12 cellular contexts compared by ENCODE assay signal in the genomic region with DNA sequence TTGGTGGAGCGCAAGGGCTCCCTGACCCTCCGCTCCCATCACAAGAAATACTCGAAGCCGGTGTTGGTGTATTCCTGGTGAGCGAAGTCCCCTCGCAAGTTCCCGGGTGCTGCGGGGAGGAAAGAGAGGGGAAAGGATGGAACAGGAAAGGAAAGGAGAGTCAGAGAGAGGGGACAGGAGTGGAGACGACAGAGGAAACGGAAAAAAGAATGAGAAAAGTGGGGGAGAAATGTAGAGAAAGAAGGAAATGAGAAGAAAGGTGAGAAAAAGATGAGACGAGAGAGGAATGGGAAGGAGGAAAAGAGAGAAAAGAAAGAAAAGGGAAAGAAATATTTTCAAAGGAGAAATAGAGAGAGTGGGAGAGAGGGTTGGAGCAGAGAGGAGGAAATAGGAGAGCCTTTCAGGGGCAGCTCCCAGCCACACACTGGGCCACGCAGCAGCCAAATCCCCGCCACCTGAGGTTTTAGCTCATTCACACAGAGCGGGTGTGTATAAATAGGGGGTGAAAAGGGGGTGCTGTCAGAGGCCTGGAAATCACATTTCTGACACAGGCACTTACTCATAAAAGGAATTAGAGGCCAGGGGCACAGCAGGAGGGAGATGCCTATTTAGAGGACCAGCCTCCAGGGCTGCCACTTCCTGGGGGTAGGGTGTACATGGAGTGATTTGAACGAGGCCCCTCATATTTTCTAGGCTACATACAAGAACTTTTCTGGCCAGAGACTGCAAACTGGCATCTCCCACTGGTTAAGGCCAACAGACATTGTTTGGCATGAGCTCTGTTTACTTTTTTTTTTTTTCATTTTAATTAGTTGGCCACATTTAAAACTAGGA. TPM values are rescaled to one million over a fixed set of nuclear protein-coding genes. Genes with fewer than 3 reads are reported as not detected.
DNase-seq lines count a peak whose midpoint lies in the region; ATAC-seq and TF ChIP-seq lines count a peak whose summit lies in the region.
"Had no signal": no experiment of that assay in that cellular context is flagged by ENCODE, and none has a peak within 500 bp of the region (broad histone marks: within the 10 kb centered on the region; RNA-seq: fewer than 3 reads in every experiment).

No MANE protein-coding gene starts in this region.

- peaks cover 22% of the 10 kb centered on the region for H3K4me1 ChIP-seq in iPS-15b (ENCODE audit: control insufficient read depth, insufficient read depth, low read length)
- peaks cover 8% of the 10 kb centered on the region for H3K4me1 ChIP-seq in smooth muscle cell (ENCODE audit: low read depth)

- H3K4me3 Mint-ChIP-seq in activated CD8-positive, alpha-beta memory T cell treated with anti-CD3 and anti-CD28 coated beads, Interleukin-2, amount 10 ng/mL, durations not matched to agents 7 days and 5 days, result peak overlapping the region; percentile 60
- H3K4me3 Mint-ChIP-seq in activated naive CD8-positive, alpha-beta T cell treated with anti-CD3 and anti-CD28 coated beads for 36 hours, result peak overlapping the region; percentile 83

- H3K27me3 ChIP-seq in iPS-15b (ENCODE audit: control insufficient read depth, insufficient read depth, low read length) (no peaks in the 10 kb centered on the region), smooth muscle cell (ENCODE audit: low read depth) (peaks cover 30% of the 10 kb centered on the region)
- H3K27me3 ChIP-seq: foreskin keratinocyte had no signal

- no peak overlapping the region for H3K27ac Mint-ChIP-seq in activated CD8-positive, alpha-beta memory T cell treated with anti-CD3 and anti-CD28 coated beads, Interleukin-2, amount 10 ng/mL, durations not matched to agents 7 days and 5 days
- H3K27ac Mint-ChIP-seq in activated naive CD8-positive, alpha-beta T cell treated with anti-CD3 and anti-CD28 coated beads for 36 hours, result peak overlapping the region; percentile 47

- H4K20me1 ChIP-seq in smooth muscle cell (ENCODE audit: low read depth), result no peaks in the 10 kb centered on the region

- CTCF ChIA-PET in activated CD8-positive, alpha-beta memory T cell treated with anti-CD3 and anti-CD28 coated beads, Interleukin-2, amount 10 ng/mL, durations not matched to agents 7 days and 5 days (lab: Charles Lee), result no interaction called here

- no peak overlapping the region for H3K27ac ChIP-seq in smooth muscle cell (ENCODE audit: low read depth)
- H3K27ac ChIP-seq: foreskin keratinocyte had no signal

- peak overlapping the region; percentile 79 for H3K4me2 ChIP-seq in smooth muscle cell

- no peaks in the 10 kb centered on the region for H3K36me3 ChIP-seq in iPS-15b (ENCODE audit: control insufficient read depth, insufficient read depth, low read length)
- H3K36me3 ChIP-seq in smooth muscle cell (ENCODE audit: low read depth), result no peaks in the 10 kb centered on the region

- H3K27me3 Mint-ChIP-seq in activated CD8-positive, alpha-beta memory T cell treated with anti-CD3 and anti-CD28 coated beads, Interleukin-2, amount 10 ng/mL, durations not matched to agents 7 days and 5 days, result peaks cover 44% of the 10 kb centered on the region
- peaks cover 23% of the 10 kb centered on the region for H3K27me3 Mint-ChIP-seq in activated naive CD8-positive, alpha-beta T cell treated with anti-CD3 and anti-CD28 coated beads for 36 hours

- H3K9ac ChIP-seq in iPS-15b (ENCODE audit: low read depth, low read length) (no peak overlapping the region), smooth muscle cell (ENCODE audit: low read depth) (no peak overlapping the region)

- peaks cover 4% of the 10 kb centered on the region for H3K36me3 Mint-ChIP-seq in activated CD8-positive, alpha-beta memory T cell treated with anti-CD3 and anti-CD28 coated beads, Interleukin-2, amount 10 ng/mL, durations not matched to agents 7 days and 5 days
- H3K36me3 Mint-ChIP-seq in activated naive CD8-positive, alpha-beta T cell treated with anti-CD3 and anti-CD28 coated beads for 36 hours, result peaks cover 7% of the 10 kb centered on the region

- peaks cover 2% of the 10 kb centered on the region for H3K9me3 Mint-ChIP-seq in activated CD8-positive, alpha-beta memory T cell treated with anti-CD3 and anti-CD28 coated beads, Interleukin-2, amount 10 ng/mL, durations not matched to agents 7 days and 5 days (ENCODE audit: low read depth)
- H3K9me3 Mint-ChIP-seq in activated naive CD8-positive, alpha-beta T cell treated with anti-CD3 and anti-CD28 coated beads for 36 hours, result peaks cover 5% of the 10 kb centered on the region

- peaks cover 44% of the 10 kb centered on the region for H3K4me1 Mint-ChIP-seq in activated CD8-positive, alpha-beta memory T cell treated with anti-CD3 and anti-CD28 coated beads, Interleukin-2, amount 10 ng/mL, durations not matched to agents 7 days and 5 days
- peaks cover 36% of the 10 kb centered on the region for H3K4me1 Mint-ChIP-seq in activated naive CD8-positive, alpha-beta T cell treated with anti-CD3 and anti-CD28 coated beads for 36 hours

- H3K4me3 ChIP-seq in iPS-15b (ENCODE audit: low read depth, low read length) (peak overlapping the region; percentile 70), smooth muscle cell (peak overlapping the region; percentile 43)

- H3K9me3 ChIP-seq in iPS-15b (ENCODE audit: control insufficient read depth, insufficient read depth, low read length), result no peaks in the 10 kb centered on the region
- no peaks in the 10 kb centered on the region for H3K9me3 ChIP-seq in smooth muscle cell (replicated peaks; ENCODE audit: low read depth)

- H3K79me2 ChIP-seq in smooth muscle cell (ENCODE audit: low read depth), result no peaks in the 10 kb centered on the region

- DNase-seq in activated CD8-positive, alpha-beta memory T cell treated with anti-CD3 and anti-CD28 coated beads, Interleukin-2, amount 10 ng/mL, durations not matched to agents 7 days and 5 days, result no peak
- no peak for DNase-seq in activated CD8-positive, alpha-beta memory T cell treated with anti-CD3 and anti-CD28 coated beads, Interleukin-2, amount 50 U/mL, for 48 hours
- DNase-seq in activated naive CD8-positive, alpha-beta T cell treated with anti-CD3 and anti-CD28 coated beads for 36 hours, result peak; percentile 4
- DNase-seq in smooth muscle cell (lab: John Stamatoyannopoulos, UW; ENCODE audit: unreplicated experiment), result no peak
- DNase-seq in KG1 (lab: John Stamatoyannopoulos, UW), result no peak
- DNase-seq: midbrain, MV-4-11 had no signal

- 22% methylated on average over 15 of the region's 15 CpGs for WGBS in smooth muscle cell (ENCODE audit: low lambda C conversion rate)

- no peak for TF ChIP-seq CTCF in smooth muscle cell (IDR thresholded peaks at IDR 0.05; ENCODE audit: borderline replicate concordance, insufficient read depth, poor library complexity, severe bottlenecking)

- no peak for ATAC-seq in activated CD8-positive, alpha-beta memory T cell treated with anti-CD3 and anti-CD28 coated beads, Interleukin-2, amount 10 ng/mL, durations not matched to agents 7 days and 5 days
- ATAC-seq in HG03135 (IDR thresholded peaks at IDR 0.05; ENCODE audit: unreplicated experiment) (no peak), GM18502 (IDR thresholded peaks at IDR 0.05; ENCODE audit: poor library complexity, unreplicated experiment) (no peak)

- peak overlapping the region; percentile 81 for H2AFZ ChIP-seq in smooth muscle cell (ENCODE audit: low read depth)

- H3F3A ChIP-seq in smooth muscle cell (ENCODE audit: low read depth), result no peaks in the 10 kb centered on the region

RNA-seq across cellular contexts. Expression of a gene that starts 0.6 kb away (rescaled TPM):
- total RNA-seq in activated CD8-positive, alpha-beta memory T cell treated with anti-CD3 and anti-CD28 coated beads, Interleukin-2, amount 10 ng/mL, durations not matched to agents 7 days and 5 days, result 1 to 10 TPM; 2.9 to 3.0 TPM
- 1 to 10 TPM; 3.1 to 4.7 TPM for total RNA-seq in activated naive CD8-positive, alpha-beta T cell treated with anti-CD3 and anti-CD28 coated beads for 36 hours
- total RNA-seq in smooth muscle cell, result not detected in 2 replicates
- not detected in 2 replicates for polyA plus RNA-seq in smooth muscle cell
- total RNA-seq: foreskin keratinocyte, G401 had no signal
- polyA plus RNA-seq: foreskin keratinocyte had no signal
